In genomic region chr1:33334081-33334552, GRCh38 we compare ENCODE assay signal across 13 cellular contexts. TPM values are rescaled to one million over a fixed set of nuclear protein-coding genes. Genes with fewer than 3 reads are reported as not detected.
DNase-seq lines count a peak whose midpoint lies in the region; ATAC-seq, FAIRE-seq and TF ChIP-seq lines count a peak whose summit lies in the region.
"Had no signal": no experiment of that assay in that cellular context is flagged by ENCODE, and none has a peak within 500 bp of the region (broad histone marks: within the 10 kb centered on the region; RNA-seq: fewer than 3 reads in every experiment).

No MANE protein-coding gene starts in this region.

- H3K27ac Mint-ChIP-seq in astrocyte (ENCODE audit: unreplicated experiment) = peak overlapping the region; percentile 63
- H3K27ac Mint-ChIP-seq in osteocyte (ENCODE audit: unreplicated experiment) = peak overlapping the region; percentile 29
- H3K27ac Mint-ChIP-seq: activated CD4-positive, alpha-beta memory T cell treated with anti-CD3 and anti-CD28 coated beads, Interleukin-2, amount 10 ng/mL, durations not matched to agents 7 days and 5 days had no signal

- ATAC-seq in Right ventricle myocardium superior (ENCODE audit: poor library complexity) = peak; percentile 32
- ATAC-seq in HG02678 (IDR thresholded peaks at IDR 0.05; ENCODE audit: unreplicated experiment) = no peak
- ATAC-seq: SK-N-SH treated with all-trans-retinoic acid at 6 μM for 48 hours had no signal

- H3K27me3 Mint-ChIP-seq in astrocyte (ENCODE audit: low read depth, unreplicated experiment) = no peaks in the 10 kb centered on the region
- no peaks in the 10 kb centered on the region for H3K27me3 Mint-ChIP-seq in osteocyte (ENCODE audit: unreplicated experiment)
- H3K27me3 Mint-ChIP-seq: activated CD4-positive, alpha-beta memory T cell treated with anti-CD3 and anti-CD28 coated beads, Interleukin-2, amount 10 ng/mL, durations not matched to agents 7 days and 5 days had no signal

- H3K4me1 Mint-ChIP-seq in astrocyte (ENCODE audit: low read depth, unreplicated experiment) (peaks cover 85% of the 10 kb centered on the region), osteocyte (ENCODE audit: unreplicated experiment) (peaks cover 74% of the 10 kb centered on the region)

- H3K79me2 ChIP-seq in astrocyte (ENCODE audit: insufficient read depth, low read length) = peaks cover 99% of the 10 kb centered on the region

- H3K4me1 ChIP-seq in astrocyte (ENCODE audit: insufficient read depth, low read length) (peaks cover 52% of the 10 kb centered on the region), urinary bladder (ENCODE audit: insufficient read depth) (no peaks in the 10 kb centered on the region)

- DNase-seq in astrocyte (ENCODE audit: low read depth) = no peak
- peak; percentile 80 for DNase-seq in Right ventricle myocardium superior
- no peak for DNase-seq in osteocyte (ENCODE audit: extremely low spot score, unreplicated experiment)
- DNase-seq in dedifferentiated amniotic fluid mesenchymal stem cell (ENCODE audit: extremely low spot score) = no peak
- no peak for DNase-seq in NCI-H1105 treated with DMSO at 0.1 percent for 48 hours (lab: John Stamatoyannopoulos, UW)
- DNase-seq: activated CD4-positive, alpha-beta memory T cell treated with anti-CD3 and anti-CD28 coated beads, Interleukin-2, amount 10 ng/mL, durations not matched to agents 7 days and 5 days; DMS79; Karpas-422 had no signal

- no peak overlapping the region for H3K9ac ChIP-seq in astrocyte (ENCODE audit: low read length)

- H3K27ac ChIP-seq in astrocyte (ENCODE audit: low read depth, low read length) = no peak overlapping the region
- peak overlapping the region; percentile 25 for H3K27ac ChIP-seq in urinary bladder (ENCODE audit: low read depth)

- H3K9me3 Mint-ChIP-seq in astrocyte (ENCODE audit: unreplicated experiment) (no peaks in the 10 kb centered on the region), osteocyte (ENCODE audit: unreplicated experiment) (no peaks in the 10 kb centered on the region)
- H3K9me3 Mint-ChIP-seq: activated CD4-positive, alpha-beta memory T cell treated with anti-CD3 and anti-CD28 coated beads, Interleukin-2, amount 10 ng/mL, durations not matched to agents 7 days and 5 days had no signal

- TF ChIP-seq CTCF in astrocyte (IDR thresholded peaks at IDR 0.05; ENCODE audit: insufficient read depth, low read depth, low read length) = no peak
- no peak for TF ChIP-seq CTCF in osteocyte (IDR thresholded peaks at IDR 0.05)

- H2AFZ ChIP-seq in astrocyte (ENCODE audit: low read depth, low read length) = no peak overlapping the region

- H3K36me3 ChIP-seq in astrocyte (ENCODE audit: insufficient read depth, low read length) (peaks cover 64% of the 10 kb centered on the region), urinary bladder (ENCODE audit: insufficient read depth) (peaks cover 4% of the 10 kb centered on the region)

- intact Hi-C loops in Right ventricle myocardium superior (cut with DNase I) = no loop called here

- H3K36me3 Mint-ChIP-seq in astrocyte (ENCODE audit: low read depth, unreplicated experiment) (peaks cover 46% of the 10 kb centered on the region), osteocyte (ENCODE audit: unreplicated experiment) (peaks cover 49% of the 10 kb centered on the region)

- H3K4me3 ChIP-seq in astrocyte (ENCODE audit: insufficient read depth, low read depth, low read length) = no peak overlapping the region
- no peak overlapping the region for H3K4me3 ChIP-seq in urinary bladder (ENCODE audit: low read depth, low read length)

- FAIRE-seq in astrocyte (lab: Jason Lieb, UNC) = no peak
- FAIRE-seq: GM18507 had no signal

- no peaks in the 10 kb centered on the region for H3K27me3 ChIP-seq in astrocyte (ENCODE audit: insufficient read depth, low read length)

- no peaks in the 10 kb centered on the region for H3K9me3 ChIP-seq in astrocyte (ENCODE audit: insufficient read depth, low read depth, low read length)

- peaks cover 100% of the 10 kb centered on the region for H4K20me1 ChIP-seq in astrocyte (ENCODE audit: insufficient read depth, low read length)

- 54% methylated on average over 17 of the region's 17 CpGs for WGBS in urinary bladder

- H3K4me2 ChIP-seq in astrocyte (ENCODE audit: low read length) = no peak overlapping the region

- H3K4me3 Mint-ChIP-seq in astrocyte (ENCODE audit: unreplicated experiment) = no peak overlapping the region
- no peak overlapping the region for H3K4me3 Mint-ChIP-seq in osteocyte (ENCODE audit: unreplicated experiment)
- H3K4me3 Mint-ChIP-seq: activated CD4-positive, alpha-beta memory T cell treated with anti-CD3 and anti-CD28 coated beads, Interleukin-2, amount 10 ng/mL, durations not matched to agents 7 days and 5 days had no signal

RNA-seq across cellular contexts. Expression of gene A3GALT2, which starts 13.2 kb away (rescaled TPM):
- total RNA-seq in astrocyte (not detected in 2 replicates), Right ventricle myocardium superior (not detected), osteocyte (0.35 TPM in 1 of 2 replicates, not detected in the other), urinary bladder (not detected)
- polyA plus RNA-seq in urinary bladder = not detected
- total RNA-seq: activated CD4-positive, alpha-beta memory T cell treated with anti-CD3 and anti-CD28 coated beads, Interleukin-2, amount 10 ng/mL, durations not matched to agents 7 days and 5 days; NCI-H460 had no signal
